Comparison of ENCODE assay signal across 9 cellular contexts in genomic region chr14:51095854-51096823, GRCh38. TPM values are rescaled to one million over a fixed set of nuclear protein-coding genes. Genes with fewer than 3 reads are reported as not detected.
DNase-seq lines count a peak whose midpoint lies in the region; ATAC-seq, FAIRE-seq and TF ChIP-seq lines count a peak whose summit lies in the region.
"Had no signal": no experiment of that assay in that cellular context is flagged by ENCODE, and none has a peak within 500 bp of the region (broad histone marks: within the 10 kb centered on the region; RNA-seq: fewer than 3 reads in every experiment).

No MANE protein-coding gene starts in this region.

- no peaks in the 10 kb centered on the region for H3K9me3 Mint-ChIP-seq in astrocyte (ENCODE audit: unreplicated experiment)

- H3K36me3 ChIP-seq in astrocyte (ENCODE audit: insufficient read depth, low read length) = no peaks in the 10 kb centered on the region
- H3K36me3 ChIP-seq in iPS-15b (ENCODE audit: control insufficient read depth, insufficient read depth, low read length) = no peaks in the 10 kb centered on the region
- H3K36me3 ChIP-seq in gastrocnemius medialis = no peaks in the 10 kb centered on the region

- no peaks in the 10 kb centered on the region for H3K36me3 Mint-ChIP-seq in astrocyte (ENCODE audit: low read depth, unreplicated experiment)

- TF ChIP-seq POLR2A in gastrocnemius medialis (IDR thresholded peaks at IDR 0.05) (no peak), GM12891 (IDR thresholded peaks at IDR 0.05; ENCODE audit: low read depth, low read length) (no peak)

- FAIRE-seq in astrocyte (lab: Jason Lieb, UNC) = no peak
- FAIRE-seq in GM12891 (lab: Jason Lieb, UNC) = no peak
- FAIRE-seq: colon had no signal

- peaks cover 12% of the 10 kb centered on the region for H3K4me1 Mint-ChIP-seq in astrocyte (ENCODE audit: low read depth, unreplicated experiment)

- DNase-seq in NCI-H510A treated with DMSO at 0.1 percent for 48 hours (lab: John Stamatoyannopoulos, UW) (peak; percentile 28), NCI-H510A (lab: John Stamatoyannopoulos, UW) (no peak), NCI-H446 (lab: John Stamatoyannopoulos, UW) (peak; percentile 56 to 60), astrocyte (ENCODE audit: low read depth) (peak; percentile 46), gastrocnemius medialis (peak; percentile 28 to 43), GM12891 (ENCODE audit: insufficient read length, low spot score) (no peak)

- H3K4me1 ChIP-seq in astrocyte (ENCODE audit: insufficient read depth, low read length) = peaks cover 21% of the 10 kb centered on the region
- no peaks in the 10 kb centered on the region for H3K4me1 ChIP-seq in iPS-15b (ENCODE audit: control insufficient read depth, insufficient read depth, low read length)
- H3K4me1 ChIP-seq in gastrocnemius medialis = peaks cover 14 to 28% of the 10 kb centered on the region in 2 donors

- ATAC-seq in gastrocnemius medialis (peak; percentile 47 to 69), GM21825 (IDR thresholded peaks at IDR 0.05; ENCODE audit: unreplicated experiment) (no peak)

- H3K9me3 ChIP-seq in astrocyte (ENCODE audit: insufficient read depth, low read depth, low read length) (no peaks in the 10 kb centered on the region), iPS-15b (ENCODE audit: control insufficient read depth, insufficient read depth, low read length) (no peaks in the 10 kb centered on the region), gastrocnemius medialis (no peaks in the 10 kb centered on the region)

- H3K9ac ChIP-seq in astrocyte (ENCODE audit: low read length) (peak overlapping the region; percentile 79), iPS-15b (ENCODE audit: low read depth, low read length) (no peak overlapping the region)

- TF ChIP-seq CTCF in astrocyte (IDR thresholded peaks at IDR 0.05; ENCODE audit: insufficient read depth, low read depth, low read length) (no peak), gastrocnemius medialis (IDR thresholded peaks at IDR 0.05 in 4 of 5, conservative IDR thresholded peaks at IDR 0.05 in 1 of 5) (no peak)

- H3K4me3 Mint-ChIP-seq in astrocyte (ENCODE audit: unreplicated experiment) = peak overlapping the region; percentile 87

- in situ Hi-C loops in gastrocnemius medialis (cut with MboI; ENCODE audit: low sequenced_read_pairs in 4 of 4) = no loop called here

- intact Hi-C loops in gastrocnemius medialis (cut with DNase I; ENCODE audit: low total_unique reads) = loop anchor here (2.0 to 10.0 kb wide), 3 partner anchors 89 to 141 kb away; no protein-coding TSS in a partner anchor

- H3K4me2 ChIP-seq in astrocyte (ENCODE audit: low read length) = peak overlapping the region; percentile 96

- H3K27me3 Mint-ChIP-seq in astrocyte (ENCODE audit: low read depth, unreplicated experiment) = peaks cover 15% of the 10 kb centered on the region

- peaks cover 33% of the 10 kb centered on the region for H3K27me3 ChIP-seq in astrocyte (ENCODE audit: insufficient read depth, low read length)
- H3K27me3 ChIP-seq in iPS-15b (ENCODE audit: control insufficient read depth, insufficient read depth, low read length) = peaks cover 54% of the 10 kb centered on the region
- H3K27me3 ChIP-seq in gastrocnemius medialis = peaks cover 17 to 29% (median 25%) of the 10 kb centered on the region in 3 donors

- peak overlapping the region; percentile 68 for H3K27ac ChIP-seq in astrocyte (ENCODE audit: low read depth, low read length)
- peak overlapping the region; percentile 58 to 67 (median 62) for H3K27ac ChIP-seq in gastrocnemius medialis

- no peaks in the 10 kb centered on the region for H3K79me2 ChIP-seq in astrocyte (ENCODE audit: insufficient read depth, low read length)

- H4K20me1 ChIP-seq in astrocyte (ENCODE audit: insufficient read depth, low read length) = no peaks in the 10 kb centered on the region

- H2AFZ ChIP-seq in astrocyte (ENCODE audit: low read depth, low read length) = peak overlapping the region; percentile 96

- peak overlapping the region; percentile 88 for H3K27ac Mint-ChIP-seq in astrocyte (ENCODE audit: unreplicated experiment)

- H3K4me3 ChIP-seq in astrocyte (ENCODE audit: insufficient read depth, low read depth, low read length) = peak overlapping the region; percentile 70
- H3K4me3 ChIP-seq in iPS-15b (ENCODE audit: low read depth, low read length) = peak overlapping the region; percentile 77
- H3K4me3 ChIP-seq in gastrocnemius medialis = peak overlapping the region; percentile 72 to 86 (median 80)

TF ChIP-seq in GM12891, 5 proteins besides CTCF, POLR2A, EP300 and RAD21:
- no peak for TF ChIP-seq POLR2AphosphoS5 (IDR thresholded peaks at IDR 0.05; ENCODE audit: low read depth, low read length)
- TF ChIP-seq TAF1 (IDR thresholded peaks at IDR 0.05; ENCODE audit: low read depth, low read length) = no peak
- no peak for TF ChIP-seq SPI1 (IDR thresholded peaks at IDR 0.05; ENCODE audit: low read depth, low read length)
- TF ChIP-seq POU2F2 (IDR thresholded peaks at IDR 0.05; ENCODE audit: low read depth, low read length) = no peak

RNA-seq across cellular contexts. Expression of gene TRIM9, which starts 1.2 kb away (rescaled TPM):
- total RNA-seq in astrocyte = 4.7 and 5.7 TPM in 2 replicates
- 1 to 10 TPM in 2 of 4 donors, under 1 TPM in 2; 0.26 to 3.0 (median 0.87) TPM for total RNA-seq in gastrocnemius medialis
- polyA plus RNA-seq in GM12891 (2012; ENCODE audit: low read depth, missing spikeins) = 0.08 TPM

Comparison
In these comparisons a context has a peak if more than half of its experiments do, and no peak if none do; other contexts are left out.
1. DNase-seq: peak in NCI-H510A treated with DMSO at 0.1 percent for 48 hours (single experiment), NCI-H446 (2 of 2), astrocyte (single experiment) and gastrocnemius medialis (2 of 2); none in NCI-H510A (single experiment) and GM12891 (single experiment).
2. Peak in every context shown above with its lines, with median percentiles within 50 percentile points of each other: H3K4me3 ChIP-seq.